Comparison of ENCODE assay signal across 1 cellular context in genomic region chr7:27236053-27236410, GRCh38.
TF ChIP-seq lines count a peak whose summit lies in the region.

No MANE protein-coding gene starts in this region.

TF ChIP-seq in HepG2, 621 proteins besides CTCF, POLR2A, EP300 and RAD21:
- TF ChIP-seq POGK (CRISPR knock-in tag; conservative IDR thresholded peaks at IDR 0.05) (no peak), PRDM15 (CRISPR knock-in tag; IDR thresholded peaks at IDR 0.05) (no peak), RORA (CRISPR knock-in tag; IDR thresholded peaks at IDR 0.05) (no peak), RBAK (CRISPR knock-in tag; IDR thresholded peaks at IDR 0.05) (no peak), ZNF614 (CRISPR knock-in tag; IDR thresholded peaks at IDR 0.05; ENCODE audit: borderline replicate concordance) (no peak), HMGXB3 (CRISPR knock-in tag; IDR thresholded peaks at IDR 0.05; ENCODE audit: borderline replicate concordance) (no peak), SMARCE1 (IDR thresholded peaks at IDR 0.05; ENCODE audit: borderline replicate concordance) (no peak), GPBP1L1 (CRISPR knock-in tag; IDR thresholded peaks at IDR 0.05) (no peak), ZNF232 (CRISPR knock-in tag; IDR thresholded peaks at IDR 0.05; ENCODE audit: borderline replicate concordance) (no peak), ARNTL (CRISPR knock-in tag; IDR thresholded peaks at IDR 0.05) (no peak), TARDBP (CRISPR knock-in tag; IDR thresholded peaks at IDR 0.05) (no peak), ZNF3 (CRISPR knock-in tag; IDR thresholded peaks at IDR 0.05) (no peak), ZC3H13 (CRISPR knock-in tag; IDR thresholded peaks at IDR 0.05) (no peak), ARNT2 (CRISPR knock-in tag; IDR thresholded peaks at IDR 0.05; ENCODE audit: low read depth) (no peak), ZNF850 (CRISPR knock-in tag; conservative IDR thresholded peaks at IDR 0.05) (no peak), ZNF782 (CRISPR knock-in tag; IDR thresholded peaks at IDR 0.05; ENCODE audit: borderline replicate concordance) (no peak), MAFG (CRISPR knock-in tag; IDR thresholded peaks at IDR 0.05) (no peak)
TF ChIP-seq in HepG2: peak in this region for 0.
